14 cellular contexts compared by ENCODE assay signal in the genomic region with DNA sequence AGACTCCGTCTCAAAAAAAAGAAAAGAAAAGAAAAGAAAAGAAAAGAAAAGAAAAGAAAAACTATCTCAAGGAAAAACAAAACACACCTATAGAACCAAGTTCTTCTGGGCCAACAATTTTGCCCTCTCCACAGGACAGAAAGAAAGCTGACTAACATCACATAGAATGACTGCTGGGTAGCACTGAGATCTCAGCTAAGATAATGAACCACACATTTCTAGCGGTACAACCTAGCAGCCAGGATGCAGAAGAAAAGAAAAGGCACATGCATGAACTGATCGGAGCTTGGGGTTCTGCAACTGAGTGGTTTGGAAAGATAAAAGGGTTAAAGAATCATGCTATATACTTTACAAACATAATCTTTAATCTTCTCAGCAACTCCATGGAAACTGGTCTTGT. TPM values are rescaled to one million over a fixed set of nuclear protein-coding genes. Genes with fewer than 3 reads are reported as not detected.
DNase-seq lines count a peak whose midpoint lies in the region; ATAC-seq and TF ChIP-seq lines count a peak whose summit lies in the region.
"Had no signal": no experiment of that assay in that cellular context is flagged by ENCODE, and none has a peak within 500 bp of the region (broad histone marks: within the 10 kb centered on the region; RNA-seq: fewer than 3 reads in every experiment).

No MANE protein-coding gene starts in this region.

- H3K4me1 ChIP-seq in CD4-positive, alpha-beta memory T cell (ENCODE audit: insufficient read depth, low read length), result peaks cover 64% of the 10 kb centered on the region
- H3K4me1 ChIP-seq in mucosa of descending colon (ENCODE audit: low read depth), result peaks cover 17% of the 10 kb centered on the region
- H3K4me1 ChIP-seq: BLaER1 had no signal

- H3K36me3 ChIP-seq in CD4-positive, alpha-beta memory T cell (ENCODE audit: insufficient read depth, low read length), result peaks cover 2% of the 10 kb centered on the region
- H3K36me3 ChIP-seq in mucosa of descending colon (ENCODE audit: low read depth), result no peaks in the 10 kb centered on the region
- H3K36me3 ChIP-seq: adrenal gland had no signal

- H3K9me3 Mint-ChIP-seq in CD4-positive, alpha-beta memory T cell, result no peaks in the 10 kb centered on the region
- H3K9me3 Mint-ChIP-seq in T-helper 1 cell treated with Interleukin-12 subunit alpha and Interleukin-12 subunit beta and Interleukin-4 antibody, amounts not matched to agents 30 μg/mL and 1 μg/mL, for 36 hours, result no peaks in the 10 kb centered on the region
- H3K9me3 Mint-ChIP-seq: dendritic cell treated with granulocyte-macrophage colony-stimulating factor and Interleukin-4, amounts not matched to agents 40 ng/mL and 50 ng/mL, for 4 days had no signal

- peak overlapping the region in 6 of 7 donors; percentile 47 to 84 (median 66) for H3K27ac Mint-ChIP-seq in CD4-positive, alpha-beta memory T cell
- peak overlapping the region; percentile 54 for H3K27ac Mint-ChIP-seq in T-helper 1 cell treated with Interleukin-12 subunit alpha and Interleukin-12 subunit beta and Interleukin-4 antibody, amounts not matched to agents 30 μg/mL and 1 μg/mL, for 36 hours
- H3K27ac Mint-ChIP-seq: dendritic cell treated with granulocyte-macrophage colony-stimulating factor and Interleukin-4, amounts not matched to agents 40 ng/mL and 50 ng/mL, for 4 days had no signal

- no peak for TF ChIP-seq CTCF in C4-2B (conservative IDR thresholded peaks at IDR 0.05)
- TF ChIP-seq CTCF in dorsolateral prefrontal cortex (IDR thresholded peaks at IDR 0.05 in 54 of 56, conservative IDR thresholded peaks at IDR 0.05 in 2 of 56; ENCODE audit: low read depth in 1 of 56, partially characterized antibody in 56 of 56), result no peak
- no peak for TF ChIP-seq CTCF in mucosa of descending colon (IDR thresholded peaks at IDR 0.05)

- peak; percentile 36 to 66 (median 49) for DNase-seq in CD4-positive, alpha-beta memory T cell
- DNase-seq in dorsolateral prefrontal cortex, result no peak
- DNase-seq in mucosa of descending colon, result no peak
- no peak for DNase-seq in germinal center (ENCODE audit: low spot score)
- DNase-seq in ureter (ENCODE audit: low spot score), result no peak
- DNase-seq: adrenal gland; MG63; NCI-H2081; stimulated activated CD4-positive, alpha-beta T cell treated with anti-CD3 and anti-CD28 coated beads, Interleukin-15, amount 100 ng/mL, for 24 hours had no signal

- H3K27me3 Mint-ChIP-seq in CD4-positive, alpha-beta memory T cell, result no peaks in the 10 kb centered on the region
- H3K27me3 Mint-ChIP-seq in T-helper 1 cell treated with Interleukin-12 subunit alpha and Interleukin-12 subunit beta and Interleukin-4 antibody, amounts not matched to agents 30 μg/mL and 1 μg/mL, for 36 hours (ENCODE audit: low read depth), result no peaks in the 10 kb centered on the region
- H3K27me3 Mint-ChIP-seq: dendritic cell treated with granulocyte-macrophage colony-stimulating factor and Interleukin-4, amounts not matched to agents 40 ng/mL and 50 ng/mL, for 4 days had no signal

- H3K36me3 Mint-ChIP-seq in CD4-positive, alpha-beta memory T cell, result peaks cover 2 to 22% of the 10 kb centered on the region in 2 donors
- H3K36me3 Mint-ChIP-seq in T-helper 1 cell treated with Interleukin-12 subunit alpha and Interleukin-12 subunit beta and Interleukin-4 antibody, amounts not matched to agents 30 μg/mL and 1 μg/mL, for 36 hours (ENCODE audit: low read depth), result peaks cover under 1% of the 10 kb centered on the region

- ATAC-seq in mucosa of descending colon (no peak), HG03045 (IDR thresholded peaks at IDR 0.05; ENCODE audit: unreplicated experiment) (no peak)

- intact Hi-C loops in CD4-positive, alpha-beta memory T cell (cut with micrococcal nuclease), result loop anchor here (5.0 kb wide), 1 partner anchor 90 kb away; no protein-coding TSS in a partner anchor
- intact Hi-C loops in dorsolateral prefrontal cortex (cut with DNase I) (no loop called here), mucosa of descending colon (cut with DNase I, micrococcal nuclease) (no loop called here)

- H3K27ac ChIP-seq in C4-2B (0 out of 2 replicates have a peak overlapping the region, but pooled peaks have one; percentile 14), dorsolateral prefrontal cortex (peak overlapping the region in 45 of 59 donors; percentile 0 to 99 (median 62))
- no peak overlapping the region for H3K27ac ChIP-seq in CD4-positive, alpha-beta memory T cell (ENCODE audit: low read depth, low read length)
- H3K27ac ChIP-seq: adrenal gland, BLaER1 had no signal

- no peak overlapping the region for H3K4me3 ChIP-seq in CD4-positive, alpha-beta memory T cell (ENCODE audit: low read length in 2 of 2)
- H3K4me3 ChIP-seq in dorsolateral prefrontal cortex, result no peak overlapping the region
- no peak overlapping the region for H3K4me3 ChIP-seq in mucosa of descending colon
- H3K4me3 ChIP-seq: adrenal gland, BLaER1, MG63 had no signal

- POLR2A ChIA-PET in CD4-positive, alpha-beta memory T cell (lab: Charles Lee; ENCODE audit: partially characterized antibody), result interaction anchor here (1.0 to 1.7 kb wide), 4 partner anchors 17 to 102 kb away, joined by 3 to 6 read pairs (median 4); no protein-coding TSS in a partner anchor

- H3K27me3 ChIP-seq in CD4-positive, alpha-beta memory T cell (ENCODE audit: insufficient read depth, low read length), result no peaks in the 10 kb centered on the region
- no peaks in the 10 kb centered on the region for H3K27me3 ChIP-seq in dorsolateral prefrontal cortex
- H3K27me3 ChIP-seq: adrenal gland, BLaER1, MG63 had no signal

- peak overlapping the region in 7 of 8 donors; percentile 15 to 64 (median 50) for H3K4me3 Mint-ChIP-seq in CD4-positive, alpha-beta memory T cell
- peak overlapping the region; percentile 43 for H3K4me3 Mint-ChIP-seq in T-helper 1 cell treated with Interleukin-12 subunit alpha and Interleukin-12 subunit beta and Interleukin-4 antibody, amounts not matched to agents 30 μg/mL and 1 μg/mL, for 36 hours
- H3K4me3 Mint-ChIP-seq: dendritic cell treated with granulocyte-macrophage colony-stimulating factor and Interleukin-4, amounts not matched to agents 40 ng/mL and 50 ng/mL, for 4 days had no signal

- H3K4me1 Mint-ChIP-seq in CD4-positive, alpha-beta memory T cell, result peaks cover 48 to 72% (median 60%) of the 10 kb centered on the region in 4 donors
- H3K4me1 Mint-ChIP-seq in T-helper 1 cell treated with Interleukin-12 subunit alpha and Interleukin-12 subunit beta and Interleukin-4 antibody, amounts not matched to agents 30 μg/mL and 1 μg/mL, for 36 hours (ENCODE audit: low read depth), result peaks cover 47% of the 10 kb centered on the region

- CTCF ChIA-PET in CD4-positive, alpha-beta memory T cell (lab: Charles Lee; ENCODE audit: partially characterized antibody), result interaction anchor here (0.6 to 1.8 kb wide), 4 partner anchors 14 to 149 kb away, joined by 3 to 6 read pairs (median 3); no protein-coding TSS in a partner anchor

- no peaks in the 10 kb centered on the region for H3K9me3 ChIP-seq in CD4-positive, alpha-beta memory T cell (ENCODE audit: control insufficient read depth in 1 of 2, low read length in 2 of 2)
- no peaks in the 10 kb centered on the region for H3K9me3 ChIP-seq in mucosa of descending colon
- H3K9me3 ChIP-seq: adrenal gland, BLaER1, MG63 had no signal

RNA-seq across cellular contexts. Expression of gene TMED10, which starts 19.5 kb away (rescaled TPM):
- total RNA-seq in CD4-positive, alpha-beta memory T cell, result 100 to 1,000 TPM; 202 to 217 TPM
- polyA plus RNA-seq in CD4-positive, alpha-beta memory T cell, result 100 to 1,000 TPM; 338 to 425 TPM
- total RNA-seq in dorsolateral prefrontal cortex (100 to 1,000 TPM; 120 to 287 (median 172) TPM), mucosa of descending colon (100 to 1,000 TPM; 223 to 411 (median 317) TPM), ureter (394 TPM)

RNA-seq across cellular contexts. Expression of gene NEK9, which starts 30.1 kb away (rescaled TPM):
- total RNA-seq in CD4-positive, alpha-beta memory T cell, result 100 to 1,000 TPM; 129 to 133 TPM
- 10 to 100 TPM in 1 of 2 donors, 1 to 10 TPM in 1; 9.8 to 20.2 TPM for polyA plus RNA-seq in CD4-positive, alpha-beta memory T cell
- total RNA-seq in dorsolateral prefrontal cortex (100 to 1,000 TPM in 7 of 120 experiments, 10 to 100 TPM in 113; 54.3 to 112 (median 74.8) TPM), mucosa of descending colon (100 to 1,000 TPM in 1 of 3 donors, 10 to 100 TPM in 2; 44.7 to 104 (median 49.9) TPM), ureter (89.2 TPM)

Comparison
In these comparisons a context has a peak if more than half of its experiments do, and no peak if none do; other contexts are left out.
1. DNase-seq: peak in CD4-positive, alpha-beta memory T cell (5 of 5); none in dorsolateral prefrontal cortex (0 of 10), mucosa of descending colon (0 of 3), germinal center (single experiment) and ureter (single experiment).